Comparison of ENCODE assay signal across 8 cellular contexts in genomic region chr1:155017021-155017945, GRCh38. TPM values are rescaled to one million over a fixed set of nuclear protein-coding genes. Genes with fewer than 3 reads are reported as not detected.
DNase-seq lines count a peak whose midpoint lies in the region; ATAC-seq and TF ChIP-seq lines count a peak whose summit lies in the region.

No MANE protein-coding gene starts in this region.

- CTCF ChIA-PET in activated CD4-positive, alpha-beta T cell treated with anti-CD3 and anti-CD28 coated beads for 36 hours (lab: Charles Lee) = interaction anchor here (0.5 to 6.1 kb wide), 34 partner anchors 10 to 458 kb away, joined by 3 to 86 read pairs (median 4); partner anchors contain the start of genes ADAM15, DCST1, DCST2 and FLAD1

- ATAC-seq in HG03066 (IDR thresholded peaks at IDR 0.05; ENCODE audit: low read depth, unreplicated experiment) = peak; percentile 80
- ATAC-seq in activated CD4-positive, alpha-beta T cell treated with anti-CD3 and anti-CD28 coated beads for 36 hours = peak; percentile 87
- ATAC-seq in left colon = peak; percentile 81

- POLR2A ChIA-PET in activated CD4-positive, alpha-beta T cell treated with anti-CD3 and anti-CD28 coated beads for 36 hours (lab: Charles Lee) = interaction anchor here (0.5 to 1.6 kb wide), 7 partner anchors 11 to 255 kb away, joined by 3 to 10 read pairs (median 5); partner anchors contain the start of gene FLAD1

- H3K36me3 Mint-ChIP-seq in activated CD4-positive, alpha-beta T cell treated with anti-CD3 and anti-CD28 coated beads for 36 hours (ENCODE audit: low read depth) = peaks cover 51% of the 10 kb centered on the region
- peaks cover 3% of the 10 kb centered on the region for H3K36me3 Mint-ChIP-seq in chondrocyte (ENCODE audit: low read depth)

- no peaks in the 10 kb centered on the region for H3K9me3 Mint-ChIP-seq in activated CD4-positive, alpha-beta T cell treated with anti-CD3 and anti-CD28 coated beads for 36 hours (ENCODE audit: low read depth)
- no peaks in the 10 kb centered on the region for H3K9me3 Mint-ChIP-seq in chondrocyte (ENCODE audit: low read depth)

- DNase-seq in NK-92 treated with Interleukin-12 subunit alpha and Interleukin-12 subunit beta, amount 100 ng/mL, for 24 hours (lab: John Stamatoyannopoulos, UW) = peak; percentile 51
- DNase-seq in NK-92 (lab: John Stamatoyannopoulos, UW; ENCODE audit: unreplicated experiment) (no peak), NCI-H446 (lab: John Stamatoyannopoulos, UW) (peak; percentile 69 to 87), chondrocyte (ENCODE audit: low spot score) (no peak), left colon (peak; percentile 94 to 96)
- DNase-seq in activated CD4-positive, alpha-beta T cell treated with anti-CD3 and anti-CD28 coated beads for 36 hours = peak; percentile 97
- DNase-seq in stimulated activated CD4-positive, alpha-beta T cell treated with anti-CD3 and anti-CD28 coated beads, Interleukin-1b, Interleukin-23, amount 100 ng/mL, for 24 hours (ENCODE audit: low read depth in 4 of 4, low spot score in 1 of 4) = peak; percentile 67 to 93 (median 84)

- H3K4me1 Mint-ChIP-seq in activated CD4-positive, alpha-beta T cell treated with anti-CD3 and anti-CD28 coated beads for 36 hours = peaks cover 70% of the 10 kb centered on the region
- peaks cover 18% of the 10 kb centered on the region for H3K4me1 Mint-ChIP-seq in chondrocyte (ENCODE audit: low read depth)

- intact Hi-C loops in activated CD4-positive, alpha-beta T cell treated with anti-CD3 and anti-CD28 coated beads for 36 hours (cut with DNase I, micrococcal nuclease) = loop anchor here (1.0 to 5.0 kb wide), 12 partner anchors 8 to 81 kb away; partner anchors contain the start of genes ADAM15 (in 2 of the 2), CKS1B (in 2 of the 2), PYGO2 (in 2 of the 2) and FLAD1 (in 1 of the 2)
- intact Hi-C loops in left colon (cut with DNase I, micrococcal nuclease) = loop anchor here in 1 of 2 donors (10.0 kb wide), 1 partner anchor 52 kb away; the partner anchor contains the start of gene PYGO2

- H3K4me3 Mint-ChIP-seq in activated CD4-positive, alpha-beta T cell treated with anti-CD3 and anti-CD28 coated beads for 36 hours = peak overlapping the region; percentile 53
- peak overlapping the region; percentile 56 for H3K4me3 Mint-ChIP-seq in chondrocyte (ENCODE audit: unreplicated experiment)

- peak; percentile 100 for TF ChIP-seq CTCF in chondrocyte (IDR thresholded peaks at IDR 0.05)

- no peaks in the 10 kb centered on the region for H3K27me3 Mint-ChIP-seq in activated CD4-positive, alpha-beta T cell treated with anti-CD3 and anti-CD28 coated beads for 36 hours
- no peaks in the 10 kb centered on the region for H3K27me3 Mint-ChIP-seq in chondrocyte (ENCODE audit: low read depth)

- H3K27ac Mint-ChIP-seq in activated CD4-positive, alpha-beta T cell treated with anti-CD3 and anti-CD28 coated beads for 36 hours = peak overlapping the region; percentile 69
- H3K27ac Mint-ChIP-seq in chondrocyte (ENCODE audit: unreplicated experiment) = peak overlapping the region; percentile 69

RNA-seq across cellular contexts. Expression of gene ZBTB7B, which starts 14.7 kb away (rescaled TPM):
- 100 to 1,000 TPM in 1 of 2 experiments, 10 to 100 TPM in 1; 94.0 to 105 TPM for total RNA-seq in activated CD4-positive, alpha-beta T cell treated with anti-CD3 and anti-CD28 coated beads for 36 hours
- 34.8 to 42.9 TPM (median 41.1 TPM) in 3 replicates for total RNA-seq in chondrocyte
- 100 to 1,000 TPM; 248 to 326 TPM for total RNA-seq in left colon

RNA-seq across cellular contexts. Expression of gene DCST2, which starts 16.3 kb away (rescaled TPM):
- total RNA-seq in activated CD4-positive, alpha-beta T cell treated with anti-CD3 and anti-CD28 coated beads for 36 hours = under 1 TPM; 0.46 to 0.67 TPM
- total RNA-seq in chondrocyte (0.30 to 0.36 TPM (median 0.36 TPM) in 3 replicates), left colon (1 to 10 TPM; 1.5 to 3.6 TPM)

RNA-seq across cellular contexts. Expression of gene DCST1, which starts 16.3 kb away (rescaled TPM):
- total RNA-seq in activated CD4-positive, alpha-beta T cell treated with anti-CD3 and anti-CD28 coated beads for 36 hours = not detected
- total RNA-seq in chondrocyte (not detected in 3 replicates), left colon (under 1 TPM in 1 of 2 donors, not detected in 1; 0.21 TPM)

RNA-seq across cellular contexts. Expression of gene LENEP, which starts 23.9 kb away (rescaled TPM):
- under 1 TPM; 0.79 to 0.80 TPM for total RNA-seq in activated CD4-positive, alpha-beta T cell treated with anti-CD3 and anti-CD28 coated beads for 36 hours
- total RNA-seq in chondrocyte (0.72 to 0.85 TPM in 2 of 3 replicates, not detected in the other), left colon (under 1 TPM in 1 of 2 donors, not detected in 1; 0.52 TPM)

RNA-seq across cellular contexts. Expression of gene ADAM15, which starts 33.8 kb away (rescaled TPM):
- 10 to 100 TPM; 42.4 to 48.8 TPM for total RNA-seq in activated CD4-positive, alpha-beta T cell treated with anti-CD3 and anti-CD28 coated beads for 36 hours
- total RNA-seq in chondrocyte (73.7 to 91.1 TPM (median 75.2 TPM) in 3 replicates), left colon (100 to 1,000 TPM in 1 of 2 donors, 10 to 100 TPM in 1; 88.9 to 160 TPM)

Comparison
In these comparisons a context has a peak if more than half of its experiments do, and no peak if none do; other contexts are left out.
1. DNase-seq: peak in NK-92 treated with Interleukin-12 subunit alpha and Interleukin-12 subunit beta, amount 100 ng/mL, for 24 hours (single experiment), NCI-H446 (2 of 2), activated CD4-positive, alpha-beta T cell treated with anti-CD3 and anti-CD28 coated beads for 36 hours (single experiment), left colon (2 of 2) and stimulated activated CD4-positive, alpha-beta T cell treated with anti-CD3 and anti-CD28 coated beads, Interleukin-1b, Interleukin-23, amount 100 ng/mL, for 24 hours (4 of 4); none in NK-92 (single experiment) and chondrocyte (single experiment).
2. Peak in every context shown above with its lines, with median percentiles within 50 percentile points of each other: ATAC-seq.